In the genomic region with DNA sequence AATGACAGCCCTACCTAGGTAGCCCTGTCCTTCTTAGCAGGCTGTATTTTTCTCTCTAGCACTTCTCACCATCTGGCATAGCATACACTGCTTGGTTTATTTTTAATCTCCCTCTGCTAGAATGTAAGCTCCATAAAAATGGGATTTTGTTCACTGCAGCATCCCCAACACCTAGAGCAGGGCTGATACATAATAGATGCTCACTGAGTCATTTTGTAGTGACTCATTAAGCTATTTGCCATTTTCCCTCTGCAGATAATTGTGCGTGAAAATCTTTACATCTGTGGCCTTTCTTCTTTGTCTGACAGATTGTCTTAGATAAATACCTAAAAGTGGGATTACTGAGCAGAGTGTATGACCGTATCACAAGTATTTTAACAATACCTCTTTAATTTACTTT, we compare ENCODE assay signal across 20 cellular contexts.
DNase-seq lines count a peak whose midpoint lies in the region; ATAC-seq lines count a peak whose summit lies in the region.
"Had no signal": no experiment of that assay in that cellular context is flagged by ENCODE, and none has a peak within 500 bp of the region (broad histone marks: within the 10 kb centered on the region; RNA-seq: fewer than 3 reads in every experiment).

No MANE protein-coding gene starts in this region.

- H3K27me3 Mint-ChIP-seq in activated T-cell treated with anti-CD3 and anti-CD28 coated beads, Interleukin-2, amount 50 U/mL, for 72 hours (ENCODE audit: low read depth) = no peaks in the 10 kb centered on the region
- no peaks in the 10 kb centered on the region for H3K27me3 Mint-ChIP-seq in activated T-helper 17 cell treated with anti-CD3 and anti-CD28 coated beads, Interleukin-2, amount 50 U/mL, for 72 hours
- H3K27me3 Mint-ChIP-seq: CD8-positive, alpha-beta memory T cell; naive B cell had no signal

- H3K27ac Mint-ChIP-seq in activated T-cell treated with anti-CD3 and anti-CD28 coated beads, Interleukin-2, amount 50 U/mL, for 72 hours = no peak overlapping the region
- H3K27ac Mint-ChIP-seq in activated T-helper 17 cell treated with anti-CD3 and anti-CD28 coated beads, Interleukin-2, amount 50 U/mL, for 72 hours = no peak overlapping the region
- H3K27ac Mint-ChIP-seq: CD8-positive, alpha-beta memory T cell had no signal

- no peak overlapping the region for H3K4me3 Mint-ChIP-seq in activated T-cell treated with anti-CD3 and anti-CD28 coated beads, Interleukin-2, amount 50 U/mL, for 72 hours
- no peak overlapping the region for H3K4me3 Mint-ChIP-seq in activated T-helper 17 cell treated with anti-CD3 and anti-CD28 coated beads, Interleukin-2, amount 50 U/mL, for 72 hours
- H3K4me3 Mint-ChIP-seq: CD8-positive, alpha-beta memory T cell; naive B cell had no signal

- intact Hi-C loops in head of caudate nucleus (cut with DNase I) = no loop called here

- DNase-seq in activated T-cell treated with anti-CD3 and anti-CD28 coated beads, Interleukin-2, amount 50 U/mL, for 72 hours = no peak
- DNase-seq in activated T-cell treated with anti-CD3 and anti-CD28 coated beads for 4 hours (no peak), HCEC 1CT (peak; percentile 16), kidney tubule cell (ENCODE audit: low spot score) (peak; percentile 33), RPMI8226 (no peak), head of caudate nucleus (no peak), GM03348 (ENCODE audit: low spot score) (no peak)
- DNase-seq: activated CD4-positive, alpha-beta T cell treated with anti-CD3 and anti-CD28 coated beads for 4 hours; adrenal gland; CD8-positive, alpha-beta memory T cell; central memory CD4-positive, alpha-beta T cell; effector CD8-positive, alpha-beta T cell; heart right ventricle; naive B cell; NCI-H2107; NCI-H774; PC-9; stimulated activated CD4-positive, alpha-beta T cell treated with anti-CD3 and anti-CD28 coated beads, Interleukin-2, amount 100 ng/mL, for 24 hours had no signal

- peak; percentile 30 to 63 for ATAC-seq in activated T-cell treated with anti-CD3 and anti-CD28 coated beads, Interleukin-2, amount 50 U/mL, for 72 hours (replicated peaks in 1 of 2)
- ATAC-seq in activated T-helper 17 cell treated with anti-CD3 and anti-CD28 coated beads, Interleukin-2, amount 50 U/mL, for 72 hours (replicated peaks) = peak; percentile 21
- ATAC-seq: SK-N-SH treated with all-trans-retinoic acid at 6 μM for 48 hours had no signal

- peaks cover 15 to 17% of the 10 kb centered on the region in 2 donors for H3K36me3 Mint-ChIP-seq in activated T-cell treated with anti-CD3 and anti-CD28 coated beads, Interleukin-2, amount 50 U/mL, for 72 hours (ENCODE audit: insufficient read depth in 2 of 2)
- no peaks in the 10 kb centered on the region for H3K36me3 Mint-ChIP-seq in activated T-helper 17 cell treated with anti-CD3 and anti-CD28 coated beads, Interleukin-2, amount 50 U/mL, for 72 hours (ENCODE audit: low read depth)

- H3K4me1 Mint-ChIP-seq in activated T-cell treated with anti-CD3 and anti-CD28 coated beads, Interleukin-2, amount 50 U/mL, for 72 hours (ENCODE audit: low read depth) = peaks cover 48% of the 10 kb centered on the region
- peaks cover 25% of the 10 kb centered on the region for H3K4me1 Mint-ChIP-seq in activated T-helper 17 cell treated with anti-CD3 and anti-CD28 coated beads, Interleukin-2, amount 50 U/mL, for 72 hours

- peaks cover 7 to 9% of the 10 kb centered on the region in 2 donors for H3K9me3 Mint-ChIP-seq in activated T-cell treated with anti-CD3 and anti-CD28 coated beads, Interleukin-2, amount 50 U/mL, for 72 hours
- H3K9me3 Mint-ChIP-seq in activated T-helper 17 cell treated with anti-CD3 and anti-CD28 coated beads, Interleukin-2, amount 50 U/mL, for 72 hours = peaks cover 19% of the 10 kb centered on the region

Comparison
In these comparisons a context has a peak if more than half of its experiments do, and no peak if none do; other contexts are left out.
1. DNase-seq: peak in HCEC 1CT (single experiment) and kidney tubule cell (single experiment); none in activated T-cell treated with anti-CD3 and anti-CD28 coated beads, Interleukin-2, amount 50 U/mL, for 72 hours (0 of 2), activated T-cell treated with anti-CD3 and anti-CD28 coated beads for 4 hours (single experiment), RPMI8226 (single experiment), head of caudate nucleus (0 of 42) and GM03348 (single experiment).